Comparison of ENCODE assay signal across 28 cellular contexts in the genomic region with DNA sequence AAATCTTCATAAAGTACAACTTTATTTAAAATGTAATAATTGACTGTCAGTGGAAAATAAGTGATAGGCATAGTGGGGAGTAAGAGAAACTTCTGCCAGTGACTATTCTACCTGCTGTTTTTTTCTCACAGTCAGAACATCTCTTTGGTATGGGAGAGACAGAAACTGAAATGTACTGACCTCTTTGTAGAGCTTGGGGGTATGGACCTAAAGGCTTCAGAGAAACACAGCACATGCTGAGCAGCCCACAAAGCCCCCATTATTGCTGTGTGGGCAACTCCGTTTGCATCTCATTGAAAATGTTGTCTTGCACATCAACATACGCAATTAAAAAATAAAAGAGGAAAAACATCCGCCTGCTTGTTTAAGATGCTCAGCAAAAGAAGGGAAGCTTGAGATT.
"Had no signal": no experiment of that assay in that cellular context is flagged by ENCODE, and none has a peak within 500 bp of the region (broad histone marks: within the 10 kb centered on the region; RNA-seq: fewer than 3 reads in every experiment).

No MANE protein-coding gene starts in this region.

- H3K27ac Mint-ChIP-seq: immature natural killer cell; natural killer cell; nephron progenitor cell; progenitor cell of endocrine pancreas; stimulated activated naive B cell treated with anti-CD40 and anti-IgM and Interleukin-4, amounts not matched to agents 10 μg/mL and 1 μg/mL and 100 μg/mL, for 72 hours had no signal

- ATAC-seq: left colon; left lung; lower lobe of right lung; natural killer cell; right lobe of liver; stimulated activated naive B cell treated with anti-CD40 and anti-IgM and Interleukin-4, amounts not matched to agents 10 μg/mL and 1 μg/mL and 100 μg/mL, for 72 hours; stimulated activated naive CD8-positive, alpha-beta T cell treated with anti-CD3 and anti-CD28 coated beads, Interleukin-15, Interleukin-2, amounts not matched to agents 100 U/mL and 50 U/mL, for 24 hours; upper lobe of right lung had no signal

- H3K4me3 ChIP-seq: left lung, lower lobe of right lung, ovary, right atrium auricular region, right lobe of liver, skin epidermis, stomach, testis, thyroid gland, upper lobe of right lung had no signal

- H3K27ac ChIP-seq: left lung, lower lobe of right lung, ovary, right atrium auricular region, right lobe of liver, skin epidermis, stomach, testis, thyroid gland, upper lobe of right lung had no signal

- FAIRE-seq: islet of Langerhans, kidney, urothelium cell line had no signal

- H3K4me1 ChIP-seq: left lung, lower lobe of right lung, right atrium auricular region, right lobe of liver, stomach, testis, thyroid gland, upper lobe of right lung had no signal

- H3K4me1 Mint-ChIP-seq: immature natural killer cell; natural killer cell; nephron progenitor cell; stimulated activated naive B cell treated with anti-CD40 and anti-IgM and Interleukin-4, amounts not matched to agents 10 μg/mL and 1 μg/mL and 100 μg/mL, for 72 hours had no signal

- H3K9me3 ChIP-seq: ovary, right lobe of liver, testis, thyroid gland, upper lobe of right lung had no signal

- H3K36me3 Mint-ChIP-seq: immature natural killer cell; natural killer cell; stimulated activated naive B cell treated with anti-CD40 and anti-IgM and Interleukin-4, amounts not matched to agents 10 μg/mL and 1 μg/mL and 100 μg/mL, for 72 hours had no signal

- H3K27me3 ChIP-seq: left lung, right atrium auricular region, right lobe of liver, stomach, testis, thyroid gland, upper lobe of right lung had no signal

- H3K4me3 Mint-ChIP-seq: immature natural killer cell; natural killer cell; nephron progenitor cell; stimulated activated naive B cell treated with anti-CD40 and anti-IgM and Interleukin-4, amounts not matched to agents 10 μg/mL and 1 μg/mL and 100 μg/mL, for 72 hours had no signal

- H3K27me3 Mint-ChIP-seq: stimulated activated naive B cell treated with anti-CD40 and anti-IgM and Interleukin-4, amounts not matched to agents 10 μg/mL and 1 μg/mL and 100 μg/mL, for 72 hours had no signal

- DNase-seq: hypothalamus; immature natural killer cell; kidney; left colon; left lung; lower lobe of right lung; mammary epithelial cell; mesenchymal stem cell; natural killer cell; nephron progenitor cell; ovary; right lobe of liver; stimulated activated CD4-positive, alpha-beta T cell treated with anti-CD3 and anti-CD28 coated beads, Interleukin-12 subunit alpha, Interleukin-12 subunit beta, amount 100 ng/mL, for 4 hours; stimulated activated CD4-positive, alpha-beta T cell treated with anti-CD3 and anti-CD28 coated beads, Interleukin-15, amount 100 ng/mL, for 24 hours; stimulated activated CD4-positive, alpha-beta T cell treated with anti-CD3 and anti-CD28 coated beads, Interleukin-2, amount 100 ng/mL, for 24 hours; stimulated activated CD4-positive, alpha-beta T cell treated with anti-CD3 and anti-CD28 coated beads, Interleukin-4, amount 100 ng/mL, for 1 hour; stimulated activated naive B cell treated with anti-CD40 and anti-IgM and Interleukin-4, amounts not matched to agents 10 μg/mL and 1 μg/mL and 100 μg/mL, for 72 hours; stimulated activated naive CD8-positive, alpha-beta T cell treated with anti-CD3 and anti-CD28 coated beads, Interleukin-15, Interleukin-2, amounts not matched to agents 100 U/mL and 50 U/mL, for 24 hours; stomach; testis; thyroid gland; trophoblast cell; upper lobe of right lung had no signal

- H3K36me3 ChIP-seq: left lung, lower lobe of right lung, ovary, right atrium auricular region, right lobe of liver, stomach, thyroid gland, upper lobe of right lung had no signal
